Comparison of ENCODE assay signal across 6 cellular contexts in the genomic region with DNA sequence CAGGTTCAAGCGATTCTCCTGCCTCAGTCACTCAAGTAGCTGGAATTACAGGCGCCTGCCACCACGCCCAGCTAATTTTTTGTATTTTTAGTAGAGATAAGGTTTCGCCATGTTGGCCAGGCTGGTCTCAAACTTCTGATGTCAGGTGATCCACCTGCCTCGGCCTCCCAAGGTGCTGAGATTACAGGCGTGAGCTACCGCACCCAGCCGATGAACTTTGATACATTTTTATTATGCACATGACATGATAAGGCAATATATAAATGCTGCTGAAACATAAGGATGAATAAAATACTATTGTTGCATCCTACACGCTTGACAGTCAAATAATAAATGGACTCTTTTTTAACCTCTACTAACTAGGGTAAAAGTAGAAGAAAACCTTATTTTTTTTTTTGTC.
DNase-seq lines count a peak whose midpoint lies in the region; ATAC-seq, FAIRE-seq and TF ChIP-seq lines count a peak whose summit lies in the region.
"Not testable (repeated sequence)": the region's sequence is repeated elsewhere in the genome, so short reads cannot be mapped to it uniquely, and the experiment has no call there.

No MANE protein-coding gene starts in this region.

- H3K36me3 ChIP-seq in colonic mucosa; kidney (ENCODE audit: control insufficient read depth in 1 of 2, insufficient read depth in 2 of 2, low read length in 2 of 2); mucosa of descending colon (ENCODE audit: low read depth); small intestine (ENCODE audit: control insufficient read depth in 2 of 2, insufficient read depth in 2 of 2, low read length in 2 of 2): not testable (repeated sequence)

- H3K9me3 ChIP-seq in colonic mucosa; kidney (ENCODE audit: control insufficient read depth in 1 of 2, low read length in 2 of 2); mucosa of descending colon; small intestine (ENCODE audit: control insufficient read depth, low read depth): not testable (repeated sequence)

- intact Hi-C loops in colonic mucosa (cut with DNase I); Right ventricle myocardium inferior (cut with DNase I); kidney (cut with DNase I); left colon (cut with DNase I, micrococcal nuclease); mucosa of descending colon (cut with DNase I, micrococcal nuclease): not testable (repeated sequence)

- not testable (repeated sequence) for H3K4me3 ChIP-seq in colonic mucosa; kidney (ENCODE audit: low read length in 2 of 2); mucosa of descending colon; small intestine (ENCODE audit: low read depth in 1 of 2, low read length in 2 of 2)

- DNase-seq in colonic mucosa = peak; percentile 22
- DNase-seq in Right ventricle myocardium inferior (ENCODE audit: missing footprints) = peak; percentile 11
- DNase-seq in kidney = peak; percentile 15
- peak in 1 of 2 donors; percentile 11 for DNase-seq in left colon
- peak in 2 of 3 donors; percentile 36 to 45 for DNase-seq in mucosa of descending colon
- peak; percentile 65 for DNase-seq in small intestine

- not testable (repeated sequence) for H3K27ac ChIP-seq in colonic mucosa; kidney (ENCODE audit: low read depth in 2 of 2, low read length in 2 of 2); small intestine (ENCODE audit: low read depth in 1 of 2, low read length in 1 of 2)

- not testable (repeated sequence) for ATAC-seq in Right ventricle myocardium inferior
- peak; percentile 89 for ATAC-seq in left colon
- ATAC-seq in mucosa of descending colon = peak; percentile 75

- not testable (repeated sequence) for TF ChIP-seq CTCF in colonic mucosa (IDR thresholded peaks at IDR 0.05); kidney (IDR thresholded peaks at IDR 0.05; ENCODE audit: borderline replicate concordance, extremely low read depth, insufficient read depth); mucosa of descending colon (IDR thresholded peaks at IDR 0.05)

- H3K4me1 ChIP-seq in colonic mucosa; kidney (ENCODE audit: control insufficient read depth in 1 of 2, insufficient read depth in 1 of 2, low read depth in 1 of 2, low read length in 2 of 2); mucosa of descending colon (ENCODE audit: low read depth); small intestine (ENCODE audit: control insufficient read depth in 2 of 2, insufficient read depth in 1 of 2, low read depth in 1 of 2, low read length in 1 of 2): not testable (repeated sequence)

- not testable (repeated sequence) for H3K27me3 ChIP-seq in colonic mucosa; small intestine (ENCODE audit: control insufficient read depth in 2 of 2, insufficient read depth in 2 of 2, low read length in 2 of 2)

- H3K9ac ChIP-seq in colonic mucosa (ENCODE audit: low read depth in 2 of 2, low read length in 2 of 2); kidney (ENCODE audit: low read length in 2 of 2): not testable (repeated sequence)

- not testable (repeated sequence) for FAIRE-seq in kidney (lab: Jason Lieb, UNC); small intestine (lab: Jason Lieb, UNC)

- WGBS in small intestine, 3 donors = 12 to 65% (median 33%) methylated on average over 9 of the region's 9 CpGs
